In genomic region chr4:184384810-184385557, GRCh38 we compare ENCODE assay signal across 8 cellular contexts.
DNase-seq lines count a peak whose midpoint lies in the region; ATAC-seq and TF ChIP-seq lines count a peak whose summit lies in the region.

No MANE protein-coding gene starts in this region.

- DNase-seq in activated CD8-positive, alpha-beta memory T cell treated with anti-CD3 and anti-CD28 coated beads for 24 hours: peak; percentile 35
- DNase-seq in activated CD8-positive, alpha-beta memory T cell treated with anti-CD3 and anti-CD28 coated beads, Interleukin-2, amount 50 U/mL, for 4 hours: no peak
- DNase-seq in osteocyte (ENCODE audit: extremely low spot score, unreplicated experiment): no peak
- DNase-seq in NCI-H2196 (lab: John Stamatoyannopoulos, UW; ENCODE audit: unreplicated experiment): no peak
- no peak for DNase-seq in NCI-H446 treated with DMSO at 0.1 percent for 48 hours (lab: John Stamatoyannopoulos, UW)
- DNase-seq in T1000 (lab: John Stamatoyannopoulos, UW): no peak

- TF ChIP-seq CTCF in brain (conservative IDR thresholded peaks at IDR 0.05) (no peak), osteocyte (IDR thresholded peaks at IDR 0.05) (no peak)

- H3K4me1 Mint-ChIP-seq in brain (peaks cover 63% of the 10 kb centered on the region), osteocyte (ENCODE audit: unreplicated experiment) (peaks cover 38% of the 10 kb centered on the region)

- H3K4me3 Mint-ChIP-seq in brain: peak overlapping the region in 1 of 5 experiments; percentile 50
- H3K4me3 Mint-ChIP-seq in osteocyte (ENCODE audit: unreplicated experiment): peak overlapping the region; percentile 66

- peak overlapping the region in 4 of 5 experiments; percentile 3 to 76 (median 24) for H3K27ac Mint-ChIP-seq in brain
- peak overlapping the region; percentile 88 for H3K27ac Mint-ChIP-seq in osteocyte (ENCODE audit: unreplicated experiment)

- peak; percentile 31 for ATAC-seq in HG03175 (IDR thresholded peaks at IDR 0.05; ENCODE audit: unreplicated experiment)

- peaks cover 30% of the 10 kb centered on the region for H3K36me3 Mint-ChIP-seq in brain
- peaks cover 32% of the 10 kb centered on the region for H3K36me3 Mint-ChIP-seq in osteocyte (ENCODE audit: unreplicated experiment)

- peaks cover 3% of the 10 kb centered on the region for H3K27me3 Mint-ChIP-seq in brain
- no peaks in the 10 kb centered on the region for H3K27me3 Mint-ChIP-seq in osteocyte (ENCODE audit: unreplicated experiment)

- H3K9me3 Mint-ChIP-seq in brain (peaks cover 0 to 6% (median 0%) of the 10 kb centered on the region in 5 experiments), osteocyte (ENCODE audit: unreplicated experiment) (no peaks in the 10 kb centered on the region)
